ENCODE assay signal across 15 cellular contexts in genomic region chr6:35191899-35192298, GRCh38. TPM values are rescaled to one million over a fixed set of nuclear protein-coding genes. Genes with fewer than 3 reads are reported as not detected.
"Had no signal": no experiment of that assay in that cellular context is flagged by ENCODE, and none has a peak within 500 bp of the region (broad histone marks: within the 10 kb centered on the region; RNA-seq: fewer than 3 reads in every experiment).

No MANE protein-coding gene starts in this region.

- H3K4me1 Mint-ChIP-seq: activated CD4-positive, alpha-beta T cell treated with anti-CD3 and anti-CD28 coated beads for 36 hours; activated naive CD4-positive, alpha-beta T cell treated with anti-CD3 and anti-CD28 coated beads, Interleukin-2, amount 50 U/mL, for 24 hours; memory B cell had no signal

- H3K27ac Mint-ChIP-seq: activated CD4-positive, alpha-beta memory T cell treated with anti-CD3 and anti-CD28 coated beads for 36 hours; activated CD4-positive, alpha-beta T cell treated with anti-CD3 and anti-CD28 coated beads for 36 hours; activated naive CD4-positive, alpha-beta T cell treated with anti-CD3 and anti-CD28 coated beads, Interleukin-2, amount 50 U/mL, for 24 hours; activated T-cell treated with anti-CD3 and anti-CD28 coated beads, Interleukin-2, amount 50 U/mL, for 72 hours; memory B cell; type B pancreatic cell had no signal

- ATAC-seq: activated CD4-positive, alpha-beta T cell treated with anti-CD3 and anti-CD28 coated beads for 36 hours had no signal

- H3K9me3 ChIP-seq: neutrophil, sigmoid colon, stomach had no signal

- H3K9me3 Mint-ChIP-seq: activated CD4-positive, alpha-beta memory T cell treated with anti-CD3 and anti-CD28 coated beads for 36 hours; activated naive CD4-positive, alpha-beta T cell treated with anti-CD3 and anti-CD28 coated beads, Interleukin-2, amount 50 U/mL, for 24 hours; activated T-cell treated with anti-CD3 and anti-CD28 coated beads, Interleukin-2, amount 50 U/mL, for 72 hours; memory B cell had no signal

- H3K36me3 Mint-ChIP-seq: activated CD4-positive, alpha-beta memory T cell treated with anti-CD3 and anti-CD28 coated beads for 36 hours; activated naive CD4-positive, alpha-beta T cell treated with anti-CD3 and anti-CD28 coated beads, Interleukin-2, amount 50 U/mL, for 24 hours; memory B cell; type B pancreatic cell had no signal

- H3K9ac ChIP-seq: parathyroid adenoma had no signal

- H3K36me3 ChIP-seq: neutrophil, sigmoid colon, stomach had no signal

- H2AFZ ChIP-seq: parathyroid adenoma had no signal

- H3K27ac ChIP-seq: epithelial cell of prostate, neutrophil, parathyroid adenoma, sigmoid colon, stomach had no signal

- DNase-seq: activated CD4-positive, alpha-beta memory T cell treated with anti-CD3 and anti-CD28 coated beads for 36 hours; activated CD4-positive, alpha-beta T cell treated with anti-CD3 and anti-CD28 coated beads for 36 hours; activated gamma-delta T cell; activated T-cell treated with anti-CD3 and anti-CD28 coated beads, Interleukin-2, amount 50 U/mL, for 72 hours; dermis blood vessel endothelial cell; foreskin fibroblast; sigmoid colon; stimulated activated CD4-positive, alpha-beta T cell treated with anti-CD3 and anti-CD28 coated beads, Interleukin-4, amount 100 ng/mL, for 24 hours; stomach had no signal

- H3K4me3 Mint-ChIP-seq: activated CD4-positive, alpha-beta memory T cell treated with anti-CD3 and anti-CD28 coated beads for 36 hours; activated CD4-positive, alpha-beta T cell treated with anti-CD3 and anti-CD28 coated beads for 36 hours; activated naive CD4-positive, alpha-beta T cell treated with anti-CD3 and anti-CD28 coated beads, Interleukin-2, amount 50 U/mL, for 24 hours; activated T-cell treated with anti-CD3 and anti-CD28 coated beads, Interleukin-2, amount 50 U/mL, for 72 hours; memory B cell; type B pancreatic cell had no signal

- H3K27me3 ChIP-seq: sigmoid colon, stomach had no signal

- H3K4me1 ChIP-seq: sigmoid colon had no signal

- H3K4me3 ChIP-seq: sigmoid colon, stomach had no signal

RNA-seq across cellular contexts. Expression of gene TCP11, which starts 50.8 kb away (rescaled TPM):
- polyA plus RNA-seq: sigmoid colon had no signal
